In the genomic region with DNA sequence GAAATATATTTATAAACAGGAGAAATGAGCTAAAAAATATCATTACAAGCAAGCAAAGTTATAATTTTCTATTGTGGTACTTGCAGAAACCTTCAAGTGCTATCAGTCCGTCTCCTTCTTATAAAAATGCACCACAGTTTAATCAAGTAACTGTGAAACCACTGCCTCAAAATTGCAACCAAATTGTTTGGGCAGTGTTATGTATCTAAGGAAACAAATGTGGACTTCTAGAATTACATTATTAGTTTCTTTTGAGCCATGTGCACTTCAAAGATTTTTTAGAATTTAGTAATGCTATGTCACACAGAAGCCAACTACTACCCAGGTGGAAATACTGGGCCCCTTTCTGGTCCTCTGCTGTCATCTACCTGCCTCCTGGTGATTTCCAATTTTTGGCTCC, we compare ENCODE assay signal across 24 cellular contexts.
A peak's percentile ranks its signal among the peaks of the same experiment; 100 is the strongest.
DNase-seq lines count a peak whose midpoint lies in the region; TF ChIP-seq lines count a peak whose summit lies in the region.
"Had no signal": no experiment of that assay in that cellular context is flagged by ENCODE, and none has a peak within 500 bp of the region (broad histone marks: within the 10 kb centered on the region; RNA-seq: fewer than 3 reads in every experiment).

No MANE protein-coding gene starts in this region.

- H2AFZ ChIP-seq in mammary epithelial cell (ENCODE audit: low read depth, low read length): no peak overlapping the region

- POLR2A ChIA-PET in MCF 10A (lab: Yijun Ruan, JAX): interaction anchor here (1.0 to 1.7 kb wide), 4 partner anchors 165 to 908 kb away, joined by 3 to 10 read pairs (median 4); a partner anchor contains a TSS

- H3K4me2 ChIP-seq in mammary epithelial cell (ENCODE audit: insufficient read depth, low read depth, low read length): no peak overlapping the region

- dilution Hi-C loops in mammary epithelial cell (cut with HindIII; ENCODE audit: low sequenced_read_pairs): no loop called here

- TF ChIP-seq CTCF in MCF 10A (IDR thresholded peaks at IDR 0.05; ENCODE audit: unreplicated experiment): no peak
- no peak for TF ChIP-seq CTCF in breast epithelium (IDR thresholded peaks at IDR 0.05)
- no peak for TF ChIP-seq CTCF in mammary epithelial cell (conservative IDR thresholded peaks at IDR 0.05 in 1 of 2, IDR thresholded peaks at IDR 0.05 in 1 of 2; ENCODE audit: extremely low read depth in 1 of 2, insufficient read depth in 1 of 2, low read depth in 1 of 2, low read length in 2 of 2)
- no peak for TF ChIP-seq CTCF in right atrium auricular region (IDR thresholded peaks at IDR 0.05)

- no peaks in the 10 kb centered on the region for H4K20me1 ChIP-seq in mammary epithelial cell (ENCODE audit: insufficient read depth, low read length)

- no peak for TF ChIP-seq POLR2A in breast epithelium (IDR thresholded peaks at IDR 0.05)

- CTCF ChIA-PET in MCF 10A (lab: Yijun Ruan, JAX): interaction anchor here (0.6 to 1.3 kb wide), 4 partner anchors 224 to 907 kb away, joined by 3 to 5 read pairs (median 4); a partner anchor contains a TSS
- CTCF ChIA-PET in mammary epithelial cell (lab: Charles Lee; ENCODE audit: low non-redundant PET): no interaction called here

- H3K79me2 ChIP-seq in mammary epithelial cell (ENCODE audit: insufficient read depth, low read length): no peaks in the 10 kb centered on the region

- H3K9me3 Mint-ChIP-seq in MCF 10A (ENCODE audit: unreplicated experiment): peaks cover 7% of the 10 kb centered on the region
- H3K9me3 Mint-ChIP-seq: activated CD4-positive, alpha-beta memory T cell treated with anti-CD3 and anti-CD28 coated beads for 36 hours; activated naive CD4-positive, alpha-beta T cell treated with anti-CD3 and anti-CD28 coated beads, Interleukin-2, amount 50 U/mL, for 72 hours; stimulated activated naive B cell treated with anti-CD40 and anti-IgM and Interleukin-4, amounts not matched to agents 10 μg/mL and 1 μg/mL and 100 μg/mL, for 72 hours; T-cell had no signal

- H3K9me3 ChIP-seq in breast epithelium (no peaks in the 10 kb centered on the region), mammary epithelial cell (replicated peaks; ENCODE audit: insufficient read depth, low read length) (no peaks in the 10 kb centered on the region), right atrium auricular region (no peaks in the 10 kb centered on the region)
- H3K9me3 ChIP-seq: esophagus squamous epithelium, thyroid gland had no signal

- H3K4me3 ChIP-seq in breast epithelium (no peak overlapping the region), mammary epithelial cell (replicated peaks in 1 of 3; ENCODE audit: insufficient read depth in 1 of 3, low read depth in 2 of 3, low read length in 3 of 3) (no peak overlapping the region), right atrium auricular region (no peak overlapping the region)
- H3K4me3 ChIP-seq: esophagus squamous epithelium, thyroid gland had no signal

- in situ Hi-C loops in mammary epithelial cell (cut with MboI; ENCODE audit: low sequenced_read_pairs in 2 of 2): loop anchor here (25.0 kb wide), 2 partner anchors 242 to 892 kb away; a partner anchor contains a TSS

- H3K27me3 ChIP-seq in breast epithelium (no peaks in the 10 kb centered on the region), mammary epithelial cell (ENCODE audit: insufficient read depth, low read length) (no peaks in the 10 kb centered on the region), right atrium auricular region (no peaks in the 10 kb centered on the region)
- H3K27me3 ChIP-seq: esophagus squamous epithelium, thyroid gland had no signal

- BruUV-seq in MCF 10A (replicated peaks; lab: Mats Ljungman, UMichigan) (no TSS peak), mammary epithelial cell (replicated peaks; lab: Mats Ljungman, UMichigan) (no TSS peak)

- peaks cover 7% of the 10 kb centered on the region for H3K4me1 Mint-ChIP-seq in MCF 10A (ENCODE audit: insufficient read depth, unreplicated experiment)
- H3K4me1 Mint-ChIP-seq: stimulated activated naive B cell treated with anti-CD40 and anti-IgM and Interleukin-4, amounts not matched to agents 10 μg/mL and 1 μg/mL and 100 μg/mL, for 72 hours; T-cell had no signal

- no peak overlapping the region for H3K9ac ChIP-seq in mammary epithelial cell (ENCODE audit: insufficient read depth, low read length)

- H3K27ac ChIP-seq in breast epithelium: no peak overlapping the region
- H3K27ac ChIP-seq in mammary epithelial cell (ENCODE audit: insufficient read depth, low read depth, low read length): no peak overlapping the region
- peak overlapping the region in 1 of 2 donors; percentile 10 for H3K27ac ChIP-seq in right atrium auricular region
- H3K27ac ChIP-seq: C4-2B, esophagus squamous epithelium, thyroid gland had no signal

- no peaks in the 10 kb centered on the region for H3K27me3 Mint-ChIP-seq in MCF 10A (ENCODE audit: insufficient read depth, unreplicated experiment)

- H3K27ac Mint-ChIP-seq in MCF 10A (ENCODE audit: low read depth, unreplicated experiment): peak overlapping the region; percentile 44
- H3K27ac Mint-ChIP-seq: activated CD4-positive, alpha-beta memory T cell treated with anti-CD3 and anti-CD28 coated beads for 36 hours; activated naive CD4-positive, alpha-beta T cell treated with anti-CD3 and anti-CD28 coated beads, Interleukin-2, amount 50 U/mL, for 72 hours; stimulated activated naive B cell treated with anti-CD40 and anti-IgM and Interleukin-4, amounts not matched to agents 10 μg/mL and 1 μg/mL and 100 μg/mL, for 72 hours; T-cell had no signal

- H3K4me1 ChIP-seq in breast epithelium (no peaks in the 10 kb centered on the region), mammary epithelial cell (ENCODE audit: insufficient read depth, low read length) (no peaks in the 10 kb centered on the region), right atrium auricular region (no peaks in the 10 kb centered on the region)
- H3K4me1 ChIP-seq: esophagus squamous epithelium had no signal

- H3K4me3 Mint-ChIP-seq in MCF 10A (ENCODE audit: unreplicated experiment): no peak overlapping the region
- H3K4me3 Mint-ChIP-seq: activated CD4-positive, alpha-beta memory T cell treated with anti-CD3 and anti-CD28 coated beads for 36 hours; stimulated activated naive B cell treated with anti-CD40 and anti-IgM and Interleukin-4, amounts not matched to agents 10 μg/mL and 1 μg/mL and 100 μg/mL, for 72 hours; T-cell had no signal

- H3K36me3 Mint-ChIP-seq in MCF 10A (ENCODE audit: insufficient read depth, unreplicated experiment): no peaks in the 10 kb centered on the region
- H3K36me3 Mint-ChIP-seq: activated CD4-positive, alpha-beta memory T cell treated with anti-CD3 and anti-CD28 coated beads for 36 hours; activated naive CD4-positive, alpha-beta T cell treated with anti-CD3 and anti-CD28 coated beads, Interleukin-2, amount 50 U/mL, for 72 hours; stimulated activated naive B cell treated with anti-CD40 and anti-IgM and Interleukin-4, amounts not matched to agents 10 μg/mL and 1 μg/mL and 100 μg/mL, for 72 hours; T-cell had no signal

- H3K36me3 ChIP-seq in breast epithelium (no peaks in the 10 kb centered on the region), mammary epithelial cell (ENCODE audit: insufficient read depth, low read length) (no peaks in the 10 kb centered on the region), right atrium auricular region (no peaks in the 10 kb centered on the region)
- H3K36me3 ChIP-seq: esophagus squamous epithelium, thyroid gland had no signal

- intact Hi-C loops in MCF 10A (cut with micrococcal nuclease) (loop anchor here (10.0 kb wide), 2 partner anchors 290 to 530 kb away; no protein-coding TSS in a partner anchor), breast epithelium (cut with DNase I; ENCODE audit: low total_unique reads) (no loop called here), mammary epithelial cell (cut with micrococcal nuclease) (no loop called here)

- 91% methylated on average over 1 of the region's 1 CpG for WGBS in mammary epithelial cell (ENCODE audit: low coverage, missing lambda C conversion rate)

- DNase-seq in MCF 10A (ENCODE audit: unreplicated experiment): no peak
- no peak for DNase-seq in breast epithelium (ENCODE audit: low spot score in 2 of 2)
- DNase-seq in mammary epithelial cell: peak; percentile 12
- DNase-seq in kidney glomerular epithelial cell (lab: John Stamatoyannopoulos, UW): peak; percentile 33
- no peak for DNase-seq in cerebellar cortex (ENCODE audit: low spot score)
- no peak for DNase-seq in right atrium auricular region (ENCODE audit: low spot score)
- DNase-seq in activated T-cell treated with anti-CD3 and anti-CD28 coated beads, Interleukin-2, amount 50 U/mL, for 1 hour: no peak
- no peak for DNase-seq in NCI-H146 (lab: John Stamatoyannopoulos, UW)
- DNase-seq: 8988T; activated CD4-positive, alpha-beta memory T cell treated with anti-CD3 and anti-CD28 coated beads for 36 hours; activated T-cell treated with anti-CD3 and anti-CD28 coated beads, Interleukin-2, amount 50 U/mL, for 48 hours; caudate nucleus; effector CD8-positive, alpha-beta T cell; esophagus squamous epithelium; NCI-H1417 treated with DMSO at 0.1 percent for 48 hours; NCI-H2171 treated with DMSO at 0.1 percent for 48 hours; NCI-H748 treated with DMSO at 0.1 percent for 48 hours; retina; RPMI8226; stimulated activated naive B cell treated with anti-CD40 and anti-IgM and Interleukin-4, amounts not matched to agents 10 μg/mL and 1 μg/mL and 100 μg/mL, for 72 hours; T-cell; thyroid gland had no signal

Comparison
In these comparisons a context has a peak if more than half of its experiments do, and no peak if none do; other contexts are left out.
1. DNase-seq: peak in mammary epithelial cell (single experiment) and kidney glomerular epithelial cell (single experiment); none in MCF 10A (single experiment), breast epithelium (0 of 2), cerebellar cortex (single experiment), right atrium auricular region (single experiment), activated T-cell treated with anti-CD3 and anti-CD28 coated beads, Interleukin-2, amount 50 U/mL, for 1 hour (single experiment) and NCI-H146 (single experiment).